Comparison of ENCODE assay signal across 8 cellular contexts in genomic region chr3:158794936-158795518, GRCh38. TPM values are rescaled to one million over a fixed set of nuclear protein-coding genes. Genes with fewer than 3 reads are reported as not detected.
DNase-seq lines count a peak whose midpoint lies in the region; ATAC-seq and TF ChIP-seq lines count a peak whose summit lies in the region.

No MANE protein-coding gene starts in this region.

- no peak overlapping the region for H3K4me3 ChIP-seq in esophagus squamous epithelium

- peaks cover 5% of the 10 kb centered on the region for H3K4me1 Mint-ChIP-seq in stimulated activated effector memory CD8-positive, alpha-beta T cell treated with anti-CD3 and anti-CD28 coated beads, Interleukin-12 subunit alpha, Interleukin-12 subunit beta, amount 100 ng/mL, for 72 hours

- H3K9me3 Mint-ChIP-seq in stimulated activated effector memory CD8-positive, alpha-beta T cell treated with anti-CD3 and anti-CD28 coated beads, Interleukin-12 subunit alpha, Interleukin-12 subunit beta, amount 100 ng/mL, for 72 hours = no peaks in the 10 kb centered on the region

- H3K4me1 ChIP-seq in esophagus squamous epithelium = peaks cover 0 to 14% (median 7%) of the 10 kb centered on the region in 3 donors

- no peaks in the 10 kb centered on the region for H3K27me3 ChIP-seq in esophagus squamous epithelium

- no peak overlapping the region for H3K27ac ChIP-seq in esophagus squamous epithelium

- H3K36me3 ChIP-seq in esophagus squamous epithelium = no peaks in the 10 kb centered on the region

- H3K36me3 Mint-ChIP-seq in stimulated activated effector memory CD8-positive, alpha-beta T cell treated with anti-CD3 and anti-CD28 coated beads, Interleukin-12 subunit alpha, Interleukin-12 subunit beta, amount 100 ng/mL, for 72 hours = no peaks in the 10 kb centered on the region

- H3K27ac Mint-ChIP-seq in stimulated activated effector memory CD8-positive, alpha-beta T cell treated with anti-CD3 and anti-CD28 coated beads, Interleukin-12 subunit alpha, Interleukin-12 subunit beta, amount 100 ng/mL, for 72 hours = no peak overlapping the region

- intact Hi-C loops in esophagus squamous epithelium (cut with DNase I) = loop anchor here (5.0 kb wide), 1 partner anchor 68 kb away; no protein-coding TSS in a partner anchor

- TF ChIP-seq CTCF in esophagus squamous epithelium (IDR thresholded peaks at IDR 0.05) = peak in 5 of 6 experiments; percentile 50 to 80 (median 58)

- peak; percentile 53 for ATAC-seq in GM18517 (IDR thresholded peaks at IDR 0.05; ENCODE audit: unreplicated experiment)
- peak; percentile 68 for ATAC-seq in HG03442 (IDR thresholded peaks at IDR 0.05; ENCODE audit: unreplicated experiment)
- peak; percentile 39 for ATAC-seq in stimulated activated effector memory CD8-positive, alpha-beta T cell treated with anti-CD3 and anti-CD28 coated beads, Interleukin-12 subunit alpha, Interleukin-12 subunit beta, amount 100 ng/mL, for 72 hours

- DNase-seq in AML-193 (lab: John Stamatoyannopoulos, UW) (peak; percentile 71 to 78), RPMI7951 (ENCODE audit: low read depth) (peak; percentile 64), esophagus squamous epithelium (lab: John Stamatoyannopoulos, UW) (no peak), AG20443 (ENCODE audit: low spot score) (no peak), DMS79 treated with DMSO at 0.1 percent for 48 hours (lab: John Stamatoyannopoulos, UW) (no peak)
- DNase-seq in stimulated activated effector memory CD8-positive, alpha-beta T cell treated with anti-CD3 and anti-CD28 coated beads, Interleukin-12 subunit alpha, Interleukin-12 subunit beta, amount 100 ng/mL, for 72 hours (ENCODE audit: low spot score in 2 of 2) = no peak

- no peak overlapping the region for H3K4me3 Mint-ChIP-seq in stimulated activated effector memory CD8-positive, alpha-beta T cell treated with anti-CD3 and anti-CD28 coated beads, Interleukin-12 subunit alpha, Interleukin-12 subunit beta, amount 100 ng/mL, for 72 hours

- H3K9me3 ChIP-seq in esophagus squamous epithelium = peaks cover 0 to 5% (median 0%) of the 10 kb centered on the region in 3 donors

- 67 to 73% methylated on average over 5 of the region's 5 CpGs for WGBS in esophagus squamous epithelium, 2 donors

- TF ChIP-seq POLR2A in esophagus squamous epithelium (IDR thresholded peaks at IDR 0.05) = no peak

RNA-seq across cellular contexts. Expression of gene MFSD1, which starts 6.8 kb away (rescaled TPM):
- 105 and 119 TPM in 2 replicates for total RNA-seq in RPMI7951 (2014; rRNA removed; shearing (Covaris generic))
- 100 to 1,000 TPM in 2 of 4 donors, 10 to 100 TPM in 2; 72.7 to 108 (median 98.2) TPM for total RNA-seq in esophagus squamous epithelium

Comparison
In these comparisons a context has a peak if more than half of its experiments do, and no peak if none do; other contexts are left out.
1. DNase-seq: peak in AML-193 (2 of 2) and RPMI7951 (single experiment); none in esophagus squamous epithelium (single experiment), stimulated activated effector memory CD8-positive, alpha-beta T cell treated with anti-CD3 and anti-CD28 coated beads, Interleukin-12 subunit alpha, Interleukin-12 subunit beta, amount 100 ng/mL, for 72 hours (0 of 2), AG20443 (single experiment) and DMS79 treated with DMSO at 0.1 percent for 48 hours (single experiment).
2. Peak in every context shown above with its lines, with median percentiles within 50 percentile points of each other: ATAC-seq.